1 cellular context compared by ENCODE assay signal in genomic region chr20:3767434-3768341, GRCh38.
TF ChIP-seq lines count a peak whose summit lies in the region.

Gene ADISSP, minus strand, starts transcription at chr20:3767753. Its CDS starts 7,653 bp downstream, at chr20:3760100.

TF ChIP-seq in GM12878, 131 proteins besides CTCF, POLR2A, EP300 and RAD21 (continued from another document and continues in another):
- TF ChIP-seq ATF2 (IDR thresholded peaks at IDR 0.05; ENCODE audit: low read length) (no peak), JUNB (IDR thresholded peaks at IDR 0.05) (no peak), BCL3 (IDR thresholded peaks at IDR 0.05; ENCODE audit: borderline replicate concordance, insufficient read depth, low read depth, low read length, poor library complexity, severe bottlenecking) (no peak), BRCA1 (IDR thresholded peaks at IDR 0.05; ENCODE audit: low read depth, low read length) (peak; percentile 79), ZBED1 (IDR thresholded peaks at IDR 0.05; ENCODE audit: borderline replicate concordance) (no peak), PML (IDR thresholded peaks at IDR 0.05; ENCODE audit: low read length) (no peak), ATF3 (IDR thresholded peaks at IDR 0.05; ENCODE audit: borderline replicate concordance, extremely low read depth, low read depth, low read length) (peak; percentile 26; the same call in 1 of the 2 replicates), FOS (IDR thresholded peaks at IDR 0.05; ENCODE audit: borderline replicate concordance, extremely low read depth, insufficient read length) (peak; percentile 10), SRF (IDR thresholded peaks at IDR 0.05; ENCODE audit: low read depth in 2 of 2, low read length in 2 of 2) (no peak), CHD1 (IDR thresholded peaks at IDR 0.05; ENCODE audit: low read depth, low read length) (no peak), REST (IDR thresholded peaks at IDR 0.05; ENCODE audit: low read depth, low read length) (no peak), POLR2AphosphoS5 (IDR thresholded peaks at IDR 0.05; ENCODE audit: low read length) (peak; percentile 78), BMI1 (IDR thresholded peaks at IDR 0.05; ENCODE audit: borderline replicate concordance) (no peak), KLF5 (IDR thresholded peaks at IDR 0.05; ENCODE audit: partially characterized antibody) (no peak), SMAD5 (IDR thresholded peaks at IDR 0.05; ENCODE audit: low read depth) (peak; percentile 33; the same call in 1 of the 2 replicates), HCFC1 (IDR thresholded peaks at IDR 0.05; ENCODE audit: low read length) (peak; percentile 39; the same call in 1 of the 2 replicates), SMC3 (IDR thresholded peaks at IDR 0.05; ENCODE audit: borderline replicate concordance, low read length) (no peak), FOXM1 (IDR thresholded peaks at IDR 0.05; ENCODE audit: low read depth, low read length) (no peak), STAT1 (conservative IDR thresholded peaks at IDR 0.05) (peak; percentile 36; the same call in 1 of the 2 replicates), RB1 (IDR thresholded peaks at IDR 0.05; ENCODE audit: borderline replicate concordance) (0 out of 2 replicates have a peak, but pooled peaks have one; percentile 40), MLLT1 (IDR thresholded peaks at IDR 0.05) (peak; percentile 41; the same call in 1 of the 2 replicates), HDGF (IDR thresholded peaks at IDR 0.05) (peak; percentile 79; the same call in 1 of the 2 replicates), CREB1 (IDR thresholded peaks at IDR 0.05; ENCODE audit: low read depth) (peak; percentile 48; the same call in 1 of the 2 replicates), TBL1XR1 (IDR thresholded peaks at IDR 0.05; ENCODE audit: low read depth, low read length) (no peak), MXI1 (IDR thresholded peaks at IDR 0.05; ENCODE audit: low read depth, low read length) (peak; percentile 87), RAD51 (IDR thresholded peaks at IDR 0.05) (peak; percentile 86), CBFB (IDR thresholded peaks at IDR 0.05; ENCODE audit: low read depth) (0 out of 2 replicates have a peak, but pooled peaks have one; percentile 75), IRF3 (IDR thresholded peaks at IDR 0.05) (0 out of 2 replicates have a peak, but pooled peaks have one; percentile 21), NKRF (conservative IDR thresholded peaks at IDR 0.05) (peak; percentile 27), POLR2AphosphoS2 (IDR thresholded peaks at IDR 0.05; ENCODE audit: low read depth, low read length) (no peak), TARDBP (IDR thresholded peaks at IDR 0.05; ENCODE audit: borderline replicate concordance) (no peak), KDM1A (IDR thresholded peaks at IDR 0.05; ENCODE audit: borderline replicate concordance) (no peak), HDAC6 (IDR thresholded peaks at IDR 0.05; ENCODE audit: unreplicated experiment) (no peak), TCF12 (IDR thresholded peaks at IDR 0.05; ENCODE audit: low read depth, low read length) (no peak), MTA3 (IDR thresholded peaks at IDR 0.05; ENCODE audit: borderline replicate concordance, low read length) (no peak), NR2C2 (IDR thresholded peaks at IDR 0.05; ENCODE audit: borderline replicate concordance, control insufficient read depth, insufficient read length, low read depth) (no peak), SREBF1 (IDR thresholded peaks at IDR 0.05; ENCODE audit: low read length) (no peak), CEBPB (IDR thresholded peaks at IDR 0.05; ENCODE audit: borderline replicate concordance in 1 of 2, low read depth in 2 of 2, low read length in 2 of 2) (no peak), EGR1 (IDR thresholded peaks at IDR 0.05; ENCODE audit: borderline replicate concordance in 1 of 2, low read depth in 2 of 2, low read length in 2 of 2) (peak in 1 of 2 experiments; percentile 52; a peak in 1 of 3 replicates), SIN3A (IDR thresholded peaks at IDR 0.05; ENCODE audit: low read depth, low read length) (peak; percentile 6; the same call in 1 of the 2 replicates)
- TF ChIP-seq, protein P1, sequence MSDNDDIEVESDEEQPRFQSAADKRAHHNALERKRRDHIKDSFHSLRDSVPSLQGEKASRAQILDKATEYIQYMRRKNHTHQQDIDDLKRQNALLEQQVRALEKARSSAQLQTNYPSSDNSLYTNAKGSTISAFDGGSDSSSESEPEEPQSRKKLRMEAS (IDR thresholded peaks at IDR 0.05; ENCODE audit: low read depth, low read length): peak; percentile 94
- TF ChIP-seq, protein P2, sequence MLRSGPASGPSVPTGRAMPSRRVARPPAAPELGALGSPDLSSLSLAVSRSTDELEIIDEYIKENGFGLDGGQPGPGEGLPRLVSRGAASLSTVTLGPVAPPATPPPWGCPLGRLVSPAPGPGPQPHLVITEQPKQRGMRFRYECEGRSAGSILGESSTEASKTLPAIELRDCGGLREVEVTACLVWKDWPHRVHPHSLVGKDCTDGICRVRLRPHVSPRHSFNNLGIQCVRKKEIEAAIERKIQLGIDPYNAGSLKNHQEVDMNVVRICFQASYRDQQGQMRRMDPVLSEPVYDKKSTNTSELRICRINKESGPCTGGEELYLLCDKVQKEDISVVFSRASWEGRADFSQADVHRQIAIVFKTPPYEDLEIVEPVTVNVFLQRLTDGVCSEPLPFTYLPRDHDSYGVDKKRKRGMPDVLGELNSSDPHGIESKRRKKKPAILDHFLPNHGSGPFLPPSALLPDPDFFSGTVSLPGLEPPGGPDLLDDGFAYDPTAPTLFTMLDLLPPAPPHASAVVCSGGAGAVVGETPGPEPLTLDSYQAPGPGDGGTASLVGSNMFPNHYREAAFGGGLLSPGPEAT (IDR thresholded peaks at IDR 0.05; ENCODE audit: low read depth): no peak
- TF ChIP-seq, protein P3, sequence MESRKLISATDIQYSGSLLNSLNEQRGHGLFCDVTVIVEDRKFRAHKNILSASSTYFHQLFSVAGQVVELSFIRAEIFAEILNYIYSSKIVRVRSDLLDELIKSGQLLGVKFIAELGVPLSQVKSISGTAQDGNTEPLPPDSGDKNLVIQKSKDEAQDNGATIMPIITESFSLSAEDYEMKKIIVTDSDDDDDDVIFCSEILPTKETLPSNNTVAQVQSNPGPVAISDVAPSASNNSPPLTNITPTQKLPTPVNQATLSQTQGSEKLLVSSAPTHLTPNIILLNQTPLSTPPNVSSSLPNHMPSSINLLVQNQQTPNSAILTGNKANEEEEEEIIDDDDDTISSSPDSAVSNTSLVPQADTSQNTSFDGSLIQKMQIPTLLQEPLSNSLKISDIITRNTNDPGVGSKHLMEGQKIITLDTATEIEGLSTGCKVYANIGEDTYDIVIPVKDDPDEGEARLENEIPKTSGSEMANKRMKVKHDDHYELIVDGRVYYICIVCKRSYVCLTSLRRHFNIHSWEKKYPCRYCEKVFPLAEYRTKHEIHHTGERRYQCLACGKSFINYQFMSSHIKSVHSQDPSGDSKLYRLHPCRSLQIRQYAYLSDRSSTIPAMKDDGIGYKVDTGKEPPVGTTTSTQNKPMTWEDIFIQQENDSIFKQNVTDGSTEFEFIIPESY (IDR thresholded peaks at IDR 0.05): no peak
- TF ChIP-seq, protein P4, sequence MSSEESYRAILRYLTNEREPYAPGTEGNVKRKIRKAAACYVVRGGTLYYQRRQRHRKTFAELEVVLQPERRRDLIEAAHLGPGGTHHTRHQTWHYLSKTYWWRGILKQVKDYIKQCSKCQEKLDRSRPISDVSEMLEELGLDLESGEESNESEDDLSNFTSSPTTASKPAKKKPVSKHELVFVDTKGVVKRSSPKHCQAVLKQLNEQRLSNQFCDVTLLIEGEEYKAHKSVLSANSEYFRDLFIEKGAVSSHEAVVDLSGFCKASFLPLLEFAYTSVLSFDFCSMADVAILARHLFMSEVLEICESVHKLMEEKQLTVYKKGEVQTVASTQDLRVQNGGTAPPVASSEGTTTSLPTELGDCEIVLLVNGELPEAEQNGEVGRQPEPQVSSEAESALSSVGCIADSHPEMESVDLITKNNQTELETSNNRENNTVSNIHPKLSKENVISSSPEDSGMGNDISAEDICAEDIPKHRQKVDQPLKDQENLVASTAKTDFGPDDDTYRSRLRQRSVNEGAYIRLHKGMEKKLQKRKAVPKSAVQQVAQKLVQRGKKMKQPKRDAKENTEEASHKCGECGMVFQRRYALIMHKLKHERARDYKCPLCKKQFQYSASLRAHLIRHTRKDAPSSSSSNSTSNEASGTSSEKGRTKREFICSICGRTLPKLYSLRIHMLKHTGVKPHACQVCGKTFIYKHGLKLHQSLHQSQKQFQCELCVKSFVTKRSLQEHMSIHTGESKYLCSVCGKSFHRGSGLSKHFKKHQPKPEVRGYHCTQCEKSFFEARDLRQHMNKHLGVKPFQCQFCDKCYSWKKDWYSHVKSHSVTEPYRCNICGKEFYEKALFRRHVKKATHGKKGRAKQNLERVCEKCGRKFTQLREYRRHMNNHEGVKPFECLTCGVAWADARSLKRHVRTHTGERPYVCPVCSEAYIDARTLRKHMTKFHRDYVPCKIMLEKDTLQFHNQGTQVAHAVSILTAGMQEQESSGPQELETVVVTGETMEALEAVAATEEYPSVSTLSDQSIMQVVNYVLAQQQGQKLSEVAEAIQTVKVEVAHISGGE (CRISPR knock-in tag; IDR thresholded peaks at IDR 0.05): no peak
